8 cellular contexts compared by ENCODE assay signal in the genomic region with DNA sequence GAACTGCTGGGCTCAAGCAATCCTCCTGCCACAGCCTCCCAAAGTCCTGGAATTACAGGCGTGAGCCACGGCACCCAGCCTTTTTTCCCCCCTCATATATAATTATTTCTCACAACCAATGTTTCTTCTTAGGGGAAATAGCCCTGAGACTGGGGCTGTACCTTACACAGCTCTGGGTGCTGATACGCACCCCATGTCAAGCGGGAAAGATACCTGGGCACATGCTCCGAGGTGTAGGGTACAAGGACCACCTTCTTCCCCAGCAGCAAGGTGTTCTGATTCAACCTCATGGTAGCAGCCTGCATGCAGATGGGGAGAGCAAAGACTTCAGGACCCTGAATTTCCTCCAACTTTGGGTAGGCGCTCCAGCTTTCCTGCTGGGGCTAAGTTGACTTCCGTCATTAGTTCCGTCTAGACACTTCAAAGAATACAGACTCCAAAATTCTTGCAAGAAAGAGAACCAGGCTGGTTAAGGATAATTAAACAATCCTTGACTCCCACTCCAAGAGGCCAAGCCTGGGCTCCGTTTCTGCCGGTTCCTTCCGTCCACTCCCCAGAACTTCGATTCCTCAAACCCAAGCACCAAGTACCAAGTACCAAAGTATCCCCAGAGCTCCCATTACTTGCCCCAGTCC. TPM values are rescaled to one million over a fixed set of nuclear protein-coding genes. Genes with fewer than 3 reads are reported as not detected.
DNase-seq lines count a peak whose midpoint lies in the region; ATAC-seq, FAIRE-seq and TF ChIP-seq lines count a peak whose summit lies in the region.

No MANE protein-coding gene starts in this region.

- H3K79me2 ChIP-seq in OCI-LY3 (ENCODE audit: low read length), result peaks cover 22% of the 10 kb centered on the region
- peaks cover 21% of the 10 kb centered on the region for H3K79me2 ChIP-seq in endothelial cell of umbilical vein (ENCODE audit: control insufficient read depth, insufficient read depth, low read length)
- peaks cover 53% of the 10 kb centered on the region for H3K79me2 ChIP-seq in osteoblast (ENCODE audit: insufficient read depth, low read length)

- no peak for TF ChIP-seq POLR2A in endothelial cell of umbilical vein (IDR thresholded peaks at IDR 0.05; ENCODE audit: low read depth, low read length)

- H3K4me2 ChIP-seq in OCI-LY3 (ENCODE audit: low read length), result peak overlapping the region; percentile 95
- peak overlapping the region; percentile 71 for H3K4me2 ChIP-seq in endothelial cell of umbilical vein (ENCODE audit: insufficient read depth, low read length)
- H3K4me2 ChIP-seq in osteoblast (ENCODE audit: insufficient read depth, low read length), result peak overlapping the region; percentile 94

- H3K9me3 ChIP-seq in CD8-positive, alpha-beta memory T cell (ENCODE audit: low read length), result no peaks in the 10 kb centered on the region
- H3K9me3 ChIP-seq in OCI-LY3 (ENCODE audit: insufficient read depth, low read length), result no peaks in the 10 kb centered on the region
- H3K9me3 ChIP-seq in endothelial cell of umbilical vein (replicated peaks; ENCODE audit: control insufficient read depth, insufficient read depth, low read length), result no peaks in the 10 kb centered on the region
- H3K9me3 ChIP-seq in osteoblast (ENCODE audit: low read depth, low read length), result no peaks in the 10 kb centered on the region

- no peaks in the 10 kb centered on the region for H4K20me1 ChIP-seq in OCI-LY3 (ENCODE audit: insufficient read depth, low read length)
- H4K20me1 ChIP-seq in endothelial cell of umbilical vein (replicated peaks; ENCODE audit: control insufficient read depth, extremely low read depth, insufficient read depth, low read length), result no peaks in the 10 kb centered on the region
- peaks cover 30% of the 10 kb centered on the region for H4K20me1 ChIP-seq in osteoblast (ENCODE audit: insufficient read depth, low read length)

- H2AFZ ChIP-seq in OCI-LY3 (ENCODE audit: low read depth, low read length) (peak overlapping the region; percentile 72), endothelial cell of umbilical vein (ENCODE audit: low read depth, low read length) (peak overlapping the region; percentile 45), osteoblast (ENCODE audit: low read length) (peak overlapping the region; percentile 93)

- H3K4me3 Mint-ChIP-seq in CD8-positive, alpha-beta memory T cell, result peak overlapping the region; percentile 97 to 99 (median 98)

- POLR2A ChIA-PET in CD8-positive, alpha-beta memory T cell (lab: Charles Lee), result interaction anchor here (1.5 to 2.1 kb wide), 3 partner anchors 26 to 39 kb away, joined by 5 to 11 read pairs (median 6); partner anchors contain the start of gene RAB37
- POLR2A ChIA-PET in endothelial cell of umbilical vein (lab: Charles Lee), result interaction anchor here (0.7 to 1.5 kb wide), 2 partner anchors 22 to 30 kb away, joined by 4 to 10 read pairs; no protein-coding TSS in a partner anchor

- peak overlapping the region; percentile 91 for H3K4me3 ChIP-seq in CD8-positive, alpha-beta memory T cell (ENCODE audit: low read length)
- peak overlapping the region; percentile 92 for H3K4me3 ChIP-seq in OCI-LY3 (ENCODE audit: low read length)
- H3K4me3 ChIP-seq in endothelial cell of umbilical vein (replicated peaks in 1 of 3; ENCODE audit: insufficient read depth in 1 of 3, low read depth in 1 of 3, low read length in 3 of 3), result peak overlapping the region; percentile 49 to 85 (median 56)
- peak overlapping the region; percentile 98 for H3K4me3 ChIP-seq in osteoblast (ENCODE audit: insufficient read depth, low read length)

- peaks cover 58% of the 10 kb centered on the region for H3K4me1 ChIP-seq in CD8-positive, alpha-beta memory T cell (ENCODE audit: insufficient read depth, low read length)
- peaks cover 26% of the 10 kb centered on the region for H3K4me1 ChIP-seq in OCI-LY3 (ENCODE audit: low read length)
- peaks cover 7% of the 10 kb centered on the region for H3K4me1 ChIP-seq in endothelial cell of umbilical vein (ENCODE audit: control insufficient read depth, extremely low read depth, insufficient read depth, low read length)
- H3K4me1 ChIP-seq in osteoblast (ENCODE audit: insufficient read depth, low read length), result peaks cover 37% of the 10 kb centered on the region

- H3K9me3 Mint-ChIP-seq in CD8-positive, alpha-beta memory T cell, result no peaks in the 10 kb centered on the region

- CTCF ChIA-PET in CD8-positive, alpha-beta memory T cell (lab: Charles Lee), result interaction anchor here (1.1 to 13.7 kb wide), 7 partner anchors 15 to 118 kb away, joined by 5 to 214 read pairs (median 7); partner anchors contain the start of genes NHERF1 and RAB37
- CTCF ChIA-PET in endothelial cell of umbilical vein (lab: Charles Lee), result interaction anchor here (4.3 to 5.5 kb wide), 2 partner anchors 30 to 85 kb away, joined by 29 to 30 read pairs; partner anchors contain the start of gene GRIN2C

- no peak for DNase-seq in CD8-positive, alpha-beta memory T cell
- DNase-seq in endothelial cell of umbilical vein (ENCODE audit: low read depth, low spot score) (no peak), osteoblast (ENCODE audit: insufficient read length, low spot score, missing footprints) (peak; percentile 58), SHP77 (lab: John Stamatoyannopoulos, UW) (no peak), DMS 273 (lab: John Stamatoyannopoulos, UW; ENCODE audit: unreplicated experiment) (no peak)

- TF ChIP-seq CTCF in OCI-LY3 (IDR thresholded peaks at IDR 0.05; ENCODE audit: low read depth, low read length) (no peak), endothelial cell of umbilical vein (IDR thresholded peaks at IDR 0.05; ENCODE audit: extremely low read depth in 1 of 2, insufficient read depth in 1 of 2, low read depth in 1 of 2, low read length in 2 of 2) (no peak), osteoblast (IDR thresholded peaks at IDR 0.05; ENCODE audit: extremely low read depth, low read depth, low read length) (no peak)

- intact Hi-C loops in endothelial cell of umbilical vein (cut with micrococcal nuclease), result loop anchor here (1.0 to 5.0 kb wide), 2 partner anchors 27 to 97 kb away; partner anchors contain the start of genes FDXR and NHERF1

- no peaks in the 10 kb centered on the region for H3K9me1 ChIP-seq in endothelial cell of umbilical vein (replicated peaks; ENCODE audit: control insufficient read depth, extremely low read depth, insufficient read depth, low read length)

- peaks cover 0 to 47% (median 9%) of the 10 kb centered on the region in 3 donors for H3K36me3 Mint-ChIP-seq in CD8-positive, alpha-beta memory T cell

- H3K9ac ChIP-seq in OCI-LY3 (ENCODE audit: low read length) (peak overlapping the region; percentile 87), endothelial cell of umbilical vein (replicated peaks; ENCODE audit: extremely low read depth, insufficient read depth, low read length) (peak overlapping the region; percentile 70)

- peaks cover 0 to 2% of the 10 kb centered on the region in 2 donors for H3K27me3 Mint-ChIP-seq in CD8-positive, alpha-beta memory T cell

- H3K36me3 ChIP-seq in CD8-positive, alpha-beta memory T cell (ENCODE audit: insufficient read depth, low read length), result peaks cover 26% of the 10 kb centered on the region
- peaks cover 29% of the 10 kb centered on the region for H3K36me3 ChIP-seq in OCI-LY3 (replicated peaks; ENCODE audit: low read depth, low read length)
- peaks cover 3 to 27% of the 10 kb centered on the region in 2 experiments for H3K36me3 ChIP-seq in endothelial cell of umbilical vein (ENCODE audit: control insufficient read depth in 2 of 2, extremely low read depth in 1 of 2, insufficient read depth in 2 of 2, low read length in 2 of 2)
- peaks cover 46% of the 10 kb centered on the region for H3K36me3 ChIP-seq in osteoblast (ENCODE audit: insufficient read depth, low read length)

- peak overlapping the region; percentile 73 for H3K27ac ChIP-seq in CD8-positive, alpha-beta memory T cell (ENCODE audit: low read depth, low read length)
- H3K27ac ChIP-seq in OCI-LY3 (ENCODE audit: low read length) (peak overlapping the region; percentile 30; the same call in 1 of the 2 replicates), endothelial cell of umbilical vein (ENCODE audit: insufficient read depth, low read depth, low read length) (peak overlapping the region; percentile 65), osteoblast (ENCODE audit: low read depth, low read length) (peak overlapping the region; percentile 86)

- ATAC-seq in GM19397 (IDR thresholded peaks at IDR 0.05; ENCODE audit: unreplicated experiment) (no peak), HG02798 (IDR thresholded peaks at IDR 0.05; ENCODE audit: poor library complexity, unreplicated experiment) (no peak)

- H3K4me1 Mint-ChIP-seq in CD8-positive, alpha-beta memory T cell, result peaks cover 58 to 79% (median 78%) of the 10 kb centered on the region in 3 donors

- BruUV-seq in endothelial cell of umbilical vein (replicated peaks; lab: Mats Ljungman, UMichigan), result TSS peak; percentile 76

- dilution Hi-C loops in endothelial cell of umbilical vein (cut with MboI; ENCODE audit: extremely low pct_ligation_motif_present, low sequenced_read_pairs), result no loop called here

- H3K27me3 ChIP-seq in CD8-positive, alpha-beta memory T cell (ENCODE audit: insufficient read depth, low read length, poor library complexity, severe bottlenecking), result no peaks in the 10 kb centered on the region
- H3K27me3 ChIP-seq in OCI-LY3 (ENCODE audit: low read depth, low read length) (no peaks in the 10 kb centered on the region), endothelial cell of umbilical vein (ENCODE audit: control insufficient read depth in 2 of 2, insufficient read depth in 2 of 2, low read length in 2 of 2) (no peaks in the 10 kb centered on the region), osteoblast (ENCODE audit: insufficient read depth, low read length) (no peaks in the 10 kb centered on the region)

- H3K27ac Mint-ChIP-seq in CD8-positive, alpha-beta memory T cell, result peak overlapping the region; percentile 93 to 98 (median 98)

- peak; percentile 43 for FAIRE-seq in endothelial cell of umbilical vein (lab: Jason Lieb, UNC)

RNA-seq across cellular contexts. Expression of gene NAT9, which starts 0.6 kb away (rescaled TPM):
- total RNA-seq in CD8-positive, alpha-beta memory T cell, result 10 to 100 TPM; 42.7 to 44.5 TPM
- polyA plus RNA-seq in CD8-positive, alpha-beta memory T cell, result 17.1 TPM
- 44.8 and 45.8 TPM in 2 replicates for total RNA-seq in endothelial cell of umbilical vein
- 37.2 and 39.3 TPM in 2 replicates for polyA plus RNA-seq in endothelial cell of umbilical vein
- polyA plus RNA-seq in endothelial cell of umbilical vein (2011; cell fraction: cytosol; rRNA removed), result 32.6 and 39.8 TPM in 2 replicates
- 230 and 239 TPM in 2 replicates for polyA plus RNA-seq in endothelial cell of umbilical vein (2011; cell fraction: nucleus; rRNA removed)
- polyA plus RNA-seq in endothelial cell of umbilical vein (2012), result 45.3 and 53.6 TPM in 2 replicates
- polyA minus RNA-seq in endothelial cell of umbilical vein, result 44.8 and 46.5 TPM in 2 replicates
- polyA minus RNA-seq in endothelial cell of umbilical vein (2011; cell fraction: cytosol; rRNA and poly(A)+ RNA removed), result 3.6 TPM
- 32.7 and 34.2 TPM in 2 replicates for polyA minus RNA-seq in endothelial cell of umbilical vein (2011; cell fraction: nucleus; rRNA and poly(A)+ RNA removed)
- 33.0 and 35.1 TPM in 2 replicates for total RNA-seq in osteoblast

RNA-seq across cellular contexts. Expression of gene NHERF1, which starts 27.1 kb away (rescaled TPM):
- 100 to 1,000 TPM; 131 to 133 TPM for total RNA-seq in CD8-positive, alpha-beta memory T cell
- 674 TPM for polyA plus RNA-seq in CD8-positive, alpha-beta memory T cell
- 26.8 and 26.9 TPM in 2 replicates for total RNA-seq in endothelial cell of umbilical vein
- polyA plus RNA-seq in endothelial cell of umbilical vein, result 22.4 and 24.4 TPM in 2 replicates
- polyA plus RNA-seq in endothelial cell of umbilical vein (2011; cell fraction: cytosol; rRNA removed), result 24.1 and 26.0 TPM in 2 replicates
- polyA plus RNA-seq in endothelial cell of umbilical vein (2011; cell fraction: nucleus; rRNA removed), result 13.6 and 14.0 TPM in 2 replicates
- polyA plus RNA-seq in endothelial cell of umbilical vein (2012), result 19.5 and 22.8 TPM in 2 replicates
- 15.5 and 20.8 TPM in 2 replicates for polyA minus RNA-seq in endothelial cell of umbilical vein
- 47.4 TPM for polyA minus RNA-seq in endothelial cell of umbilical vein (2011; cell fraction: cytosol; rRNA and poly(A)+ RNA removed)
- polyA minus RNA-seq in endothelial cell of umbilical vein (2011; cell fraction: nucleus; rRNA and poly(A)+ RNA removed), result 3.8 and 4.8 TPM in 2 replicates
- total RNA-seq in osteoblast, result 15.9 and 22.1 TPM in 2 replicates

RNA-seq across cellular contexts. Expression of gene RAB37, which starts 38.5 kb away (rescaled TPM):
- 1 to 10 TPM; 5.8 to 6.0 TPM for total RNA-seq in CD8-positive, alpha-beta memory T cell
- polyA plus RNA-seq in CD8-positive, alpha-beta memory T cell, result 125 TPM
- total RNA-seq in endothelial cell of umbilical vein (0.21 TPM in 1 of 2 replicates, not detected in the other), osteoblast (under 0.01 and 0.36 TPM in 2 replicates)
- polyA plus RNA-seq in endothelial cell of umbilical vein, result 0.10 and 0.11 TPM in 2 replicates
- polyA plus RNA-seq in endothelial cell of umbilical vein (2011; cell fraction: cytosol; rRNA removed), result 0.11 and 0.14 TPM in 2 replicates
- 0.14 and 0.15 TPM in 2 replicates for polyA plus RNA-seq in endothelial cell of umbilical vein (2011; cell fraction: nucleus; rRNA removed)
- 0.25 TPM in 1 of 2 replicates, not detected in the other for polyA plus RNA-seq in endothelial cell of umbilical vein (2012)
- 0.29 TPM in 1 of 2 replicates, not detected in the other for polyA minus RNA-seq in endothelial cell of umbilical vein
- polyA minus RNA-seq in endothelial cell of umbilical vein (2011; cell fraction: cytosol; rRNA and poly(A)+ RNA removed), result not detected
- not detected in 2 replicates for polyA minus RNA-seq in endothelial cell of umbilical vein (2011; cell fraction: nucleus; rRNA and poly(A)+ RNA removed)

Comparison
In these comparisons a context has a peak if more than half of its experiments do, and no peak if none do; other contexts are left out.
1. H3K27ac ChIP-seq: peak in every context shown above with its lines; median percentile 86 in osteoblast; 73 in CD8-positive, alpha-beta memory T cell; 65 in endothelial cell of umbilical vein; 30 in OCI-LY3.